15 cellular contexts compared by ENCODE assay signal in the genomic region with DNA sequence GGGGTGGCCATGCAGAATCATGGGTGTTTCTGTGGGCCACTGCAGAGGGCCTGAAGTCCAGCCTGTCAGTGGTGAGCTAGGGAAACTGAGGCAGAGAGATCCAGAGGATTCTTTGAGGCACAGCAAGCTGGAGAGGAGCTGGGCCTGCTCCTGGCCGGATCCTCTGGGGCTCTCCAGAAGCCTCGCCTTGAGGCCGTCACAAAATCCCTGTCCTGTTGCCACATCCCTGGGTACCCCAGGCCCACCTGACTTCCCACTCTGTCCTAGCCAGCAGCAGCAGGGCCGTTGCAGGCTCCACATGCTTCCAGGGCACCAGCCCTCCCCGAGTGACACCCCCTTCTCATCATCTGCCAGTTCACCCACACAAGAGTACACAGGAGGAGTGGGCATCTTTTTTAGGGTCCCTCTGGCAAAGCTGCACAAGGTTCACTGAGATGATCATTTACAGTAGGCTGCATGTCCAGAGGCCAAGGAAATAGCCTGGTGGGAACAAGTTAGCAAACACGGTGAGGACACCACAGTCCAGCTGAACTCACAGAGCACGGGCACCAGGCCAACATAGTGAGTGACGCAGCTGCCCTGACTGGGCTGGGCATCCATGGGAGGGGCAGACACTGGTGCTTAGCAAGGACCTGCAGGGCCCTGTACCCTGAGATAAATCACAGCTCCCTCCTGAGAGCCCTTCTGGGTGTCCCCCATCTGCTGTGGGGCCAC. TPM values are rescaled to one million over a fixed set of nuclear protein-coding genes. Genes with fewer than 3 reads are reported as not detected.
DNase-seq lines count a peak whose midpoint lies in the region; ATAC-seq and TF ChIP-seq lines count a peak whose summit lies in the region.
"Had no signal": no experiment of that assay in that cellular context is flagged by ENCODE, and none has a peak within 500 bp of the region (broad histone marks: within the 10 kb centered on the region; RNA-seq: fewer than 3 reads in every experiment).

No MANE protein-coding gene starts in this region.

- H2AFZ ChIP-seq in mammary epithelial cell (ENCODE audit: low read depth, low read length) = no peak overlapping the region

- H3K27ac ChIP-seq in mammary epithelial cell (ENCODE audit: insufficient read depth, low read depth, low read length) = no peak overlapping the region
- H3K27ac ChIP-seq: ovary, tibial artery had no signal

- dilution Hi-C loops in mammary epithelial cell (cut with HindIII; ENCODE audit: low sequenced_read_pairs) = loop anchor here (5.0 kb wide), 4 partner anchors 46 to 224 kb away; partner anchors contain the start of gene KRTAP10-11

- no peaks in the 10 kb centered on the region for H4K20me1 ChIP-seq in mammary epithelial cell (ENCODE audit: insufficient read depth, low read length)

- no peaks in the 10 kb centered on the region for H3K36me3 ChIP-seq in mammary epithelial cell (ENCODE audit: insufficient read depth, low read length)
- H3K36me3 ChIP-seq: ovary, tibial artery had no signal

- H3K9me3 Mint-ChIP-seq in MCF 10A (ENCODE audit: unreplicated experiment) = no peaks in the 10 kb centered on the region
- H3K9me3 Mint-ChIP-seq: activated T-helper 17 cell treated with anti-CD3 and anti-CD28 coated beads, Interleukin-2, amount 50 U/mL, for 72 hours had no signal

- ATAC-seq in GM21447 (IDR thresholded peaks at IDR 0.05; ENCODE audit: unreplicated experiment) (no peak), GM18520 (IDR thresholded peaks at IDR 0.05; ENCODE audit: unreplicated experiment) (no peak)
- ATAC-seq: activated T-helper 17 cell treated with anti-CD3 and anti-CD28 coated beads, Interleukin-2, amount 50 U/mL, for 72 hours; GM12878 had no signal

- peaks cover 7% of the 10 kb centered on the region for H3K4me1 Mint-ChIP-seq in MCF 10A (ENCODE audit: insufficient read depth, unreplicated experiment)

- peak; percentile 97 for DNase-seq in MCF 10A (ENCODE audit: unreplicated experiment)
- DNase-seq in mammary epithelial cell = no peak
- DNase-seq in NCI-H748 (lab: John Stamatoyannopoulos, UW; ENCODE audit: unreplicated experiment) = peak; percentile 97
- no peak for DNase-seq in NCI-H526 (lab: John Stamatoyannopoulos, UW)
- no peak for DNase-seq in anterior cingulate cortex (lab: John Stamatoyannopoulos, UW)
- DNase-seq: mesendoderm, NCI-H1694 treated with DMSO at 0.1 percent for 48 hours, ovary, tibial artery had no signal

- no peak overlapping the region for H3K27ac Mint-ChIP-seq in MCF 10A (ENCODE audit: low read depth, unreplicated experiment)

- H3K36me3 Mint-ChIP-seq in MCF 10A (ENCODE audit: insufficient read depth, unreplicated experiment) = no peaks in the 10 kb centered on the region

- CTCF ChIA-PET in MCF 10A (lab: Yijun Ruan, JAX) = no interaction called here
- CTCF ChIA-PET in mammary epithelial cell (lab: Charles Lee; ENCODE audit: low non-redundant PET) = no interaction called here

- intact Hi-C loops in MCF 10A (cut with micrococcal nuclease) = no loop called here
- intact Hi-C loops in mammary epithelial cell (cut with micrococcal nuclease) = no loop called here

- no peaks in the 10 kb centered on the region for H3K4me1 ChIP-seq in mammary epithelial cell (ENCODE audit: insufficient read depth, low read length)
- H3K4me1 ChIP-seq: tibial artery had no signal

- 66% methylated on average over 7 of the region's 8 CpGs for WGBS in mammary epithelial cell (ENCODE audit: low coverage, missing lambda C conversion rate)

- POLR2A ChIA-PET in MCF 10A (lab: Yijun Ruan, JAX) = no interaction called here

- H3K9me3 ChIP-seq in mammary epithelial cell (replicated peaks; ENCODE audit: insufficient read depth, low read length) (peaks cover 17% of the 10 kb centered on the region), iPS-18c (ENCODE audit: control insufficient read depth, insufficient read depth, low read length) (peaks cover 13% of the 10 kb centered on the region)

- BruUV-seq in MCF 10A (replicated peaks; lab: Mats Ljungman, UMichigan) (no TSS peak), mammary epithelial cell (replicated peaks; lab: Mats Ljungman, UMichigan) (no TSS peak)

- no peak overlapping the region for H3K4me2 ChIP-seq in mammary epithelial cell (ENCODE audit: insufficient read depth, low read depth, low read length)

- no peak for TF ChIP-seq CTCF in MCF 10A (IDR thresholded peaks at IDR 0.05; ENCODE audit: unreplicated experiment)
- no peak for TF ChIP-seq CTCF in mammary epithelial cell (conservative IDR thresholded peaks at IDR 0.05 in 1 of 2, IDR thresholded peaks at IDR 0.05 in 1 of 2; ENCODE audit: extremely low read depth in 1 of 2, insufficient read depth in 1 of 2, low read depth in 1 of 2, low read length in 2 of 2)

- no peaks in the 10 kb centered on the region for H3K79me2 ChIP-seq in mammary epithelial cell (ENCODE audit: insufficient read depth, low read length)

- H3K4me3 Mint-ChIP-seq in MCF 10A (ENCODE audit: unreplicated experiment) = no peak overlapping the region
- H3K4me3 Mint-ChIP-seq: activated T-helper 17 cell treated with anti-CD3 and anti-CD28 coated beads, Interleukin-2, amount 50 U/mL, for 72 hours had no signal

- H3K27me3 Mint-ChIP-seq in MCF 10A (ENCODE audit: insufficient read depth, unreplicated experiment) = peaks cover 12% of the 10 kb centered on the region
- H3K27me3 Mint-ChIP-seq: activated T-helper 17 cell treated with anti-CD3 and anti-CD28 coated beads, Interleukin-2, amount 50 U/mL, for 72 hours had no signal

- H3K27me3 ChIP-seq in mammary epithelial cell (ENCODE audit: insufficient read depth, low read length) = no peaks in the 10 kb centered on the region
- H3K27me3 ChIP-seq: ovary had no signal

- H3K9ac ChIP-seq in mammary epithelial cell (ENCODE audit: insufficient read depth, low read length) = no peak overlapping the region

- H3K4me3 ChIP-seq in mammary epithelial cell (replicated peaks in 1 of 3; ENCODE audit: insufficient read depth in 1 of 3, low read depth in 2 of 3, low read length in 3 of 3) (no peak overlapping the region), iPS-18c (ENCODE audit: insufficient read depth, low read depth, low read length) (peak overlapping the region; percentile 24; the same call in 1 of the 2 replicates)
- H3K4me3 ChIP-seq: GM12878, ovary, tibial artery had no signal

- in situ Hi-C loops in mammary epithelial cell (cut with MboI; ENCODE audit: low sequenced_read_pairs in 2 of 2) = no loop called here

RNA-seq across cellular contexts. Expression of gene TSPEAR, which starts 25.1 kb away (rescaled TPM):
- not detected in 2 replicates for total RNA-seq in MCF 10A (2022)
- total RNA-seq in mammary epithelial cell = not detected
- not detected for polyA plus RNA-seq in mammary epithelial cell
- polyA minus RNA-seq in mammary epithelial cell = not detected
- total RNA-seq: GM12878 had no signal
- polyA plus RNA-seq: AG04450, GM12878 had no signal

RNA-seq across cellular contexts. Expression of gene KRTAP10-12, which starts 39.5 kb away (rescaled TPM):
- not detected in 2 replicates for total RNA-seq in MCF 10A (2022)
- not detected for total RNA-seq in mammary epithelial cell
- not detected for polyA plus RNA-seq in mammary epithelial cell
- polyA minus RNA-seq in mammary epithelial cell = not detected
- total RNA-seq: activated T-helper 17 cell treated with anti-CD3 and anti-CD28 coated beads, Interleukin-2, amount 50 U/mL, for 72 hours; GM12878; ovary had no signal
- polyA plus RNA-seq: AG04450, GM12878, ovary had no signal

RNA-seq across cellular contexts. Expression of gene KRTAP12-1, which starts 54.5 kb away (rescaled TPM):
- not detected in 2 replicates for total RNA-seq in MCF 10A (2022)
- total RNA-seq in mammary epithelial cell = not detected
- polyA plus RNA-seq in mammary epithelial cell = not detected
- not detected for polyA minus RNA-seq in mammary epithelial cell
- total RNA-seq: activated T-helper 17 cell treated with anti-CD3 and anti-CD28 coated beads, Interleukin-2, amount 50 U/mL, for 72 hours; GM12878; ovary had no signal
- polyA plus RNA-seq: AG04450, GM12878, ovary had no signal

Comparison
In these comparisons a context has a peak if more than half of its experiments do, and no peak if none do; other contexts are left out.
1. DNase-seq: peak in MCF 10A (single experiment) and NCI-H748 (single experiment); none in mammary epithelial cell (single experiment), NCI-H526 (0 of 2) and anterior cingulate cortex (0 of 58).